ENCODE assay signal across 8 cellular contexts in genomic region chr14:52729585-52729924, GRCh38. TPM values are rescaled to one million over a fixed set of nuclear protein-coding genes. Genes with fewer than 3 reads are reported as not detected.
DNase-seq lines count a peak whose midpoint lies in the region; ATAC-seq, FAIRE-seq and TF ChIP-seq lines count a peak whose summit lies in the region.

No MANE protein-coding gene starts in this region.

- no peak overlapping the region for H3K27ac ChIP-seq in MM.1S (ENCODE audit: low read length)
- H3K27ac ChIP-seq in duodenal mucosa (ENCODE audit: low read depth, low read length): peak overlapping the region; percentile 50
- H3K27ac ChIP-seq in neural progenitor cell: no peak overlapping the region

- TF ChIP-seq CTCF in BJ (IDR thresholded peaks at IDR 0.05; ENCODE audit: insufficient read depth, low read depth, low read length) (no peak), MM.1S (IDR thresholded peaks at IDR 0.05; ENCODE audit: low read length) (no peak), neural progenitor cell (IDR thresholded peaks at IDR 0.05) (no peak)

- TF ChIP-seq POLR2A in GM12891 (IDR thresholded peaks at IDR 0.05; ENCODE audit: low read depth, low read length): no peak

- H3K27me3 ChIP-seq in BJ (ENCODE audit: control insufficient read depth, insufficient read depth, low read length): no peaks in the 10 kb centered on the region
- no peaks in the 10 kb centered on the region for H3K27me3 ChIP-seq in MM.1S (replicated peaks; ENCODE audit: insufficient read depth, low read length)
- H3K27me3 ChIP-seq in duodenal mucosa (ENCODE audit: control insufficient read depth in 1 of 2, insufficient read depth in 2 of 2, low read length in 2 of 2): no peaks in the 10 kb centered on the region
- no peaks in the 10 kb centered on the region for H3K27me3 ChIP-seq in neural progenitor cell

- no peaks in the 10 kb centered on the region for H3K9me2 ChIP-seq in MM.1S (replicated peaks; ENCODE audit: insufficient read depth, low read length)

- H3K36me3 Mint-ChIP-seq in neural progenitor cell: peaks cover 27% of the 10 kb centered on the region

- no peak for ATAC-seq in HG03342 (IDR thresholded peaks at IDR 0.05; ENCODE audit: unreplicated experiment)

- H4K20me1 ChIP-seq in MM.1S (ENCODE audit: insufficient read depth, low read length): no peaks in the 10 kb centered on the region
- H4K20me1 ChIP-seq in neural progenitor cell (ENCODE audit: low read depth): no peaks in the 10 kb centered on the region

- H3K9ac ChIP-seq in MM.1S (ENCODE audit: low read length): no peak overlapping the region
- peak overlapping the region in 1 of 2 donors; percentile 43 for H3K9ac ChIP-seq in duodenal mucosa (ENCODE audit: low read depth in 1 of 2, low read length in 2 of 2)
- no peak overlapping the region for H3K9ac ChIP-seq in neural progenitor cell

- H3F3A ChIP-seq in MM.1S (ENCODE audit: insufficient read depth, low read length) (peaks cover 7% of the 10 kb centered on the region), neural progenitor cell (ENCODE audit: low read depth) (peaks cover 43% of the 10 kb centered on the region)

- no peak for DNase-seq in BJ (ENCODE audit: low read depth)
- DNase-seq in MM.1S: no peak
- DNase-seq in neural progenitor cell (ENCODE audit: low spot score): no peak
- no peak for DNase-seq in NCI-H1694 treated with DMSO at 0.1 percent for 48 hours (lab: John Stamatoyannopoulos, UW)
- DNase-seq in stimulated activated CD4-positive, alpha-beta T cell treated with anti-CD3 and anti-CD28 coated beads, Interleukin-12 subunit alpha, Interleukin-12 subunit beta, amount 100 ng/mL, for 4 hours: no peak
- DNase-seq in GM12891 (ENCODE audit: insufficient read length, low spot score): no peak

- CTCF ChIA-PET in BJ (lab: Yijun Ruan, JAX): interaction anchor here (0.6 kb wide), 1 partner anchor 43 kb away, joined by 3 read pairs; no protein-coding TSS in a partner anchor

- H3K4me1 Mint-ChIP-seq in neural progenitor cell: peaks cover 12% of the 10 kb centered on the region

- peaks cover 32% of the 10 kb centered on the region for H3K79me2 ChIP-seq in MM.1S (ENCODE audit: low read length)
- peaks cover 56% of the 10 kb centered on the region for H3K79me2 ChIP-seq in neural progenitor cell (ENCODE audit: low read depth)

- no peak overlapping the region for H3K27ac Mint-ChIP-seq in neural progenitor cell

- H3K27me3 Mint-ChIP-seq in neural progenitor cell (ENCODE audit: insufficient read depth, low read depth): peaks cover 4% of the 10 kb centered on the region

- POLR2A ChIA-PET in BJ (lab: Charles Lee): interaction anchor here (0.6 to 0.8 kb wide), 3 partner anchors 105 to 367 kb away, joined by 3 to 4 read pairs (median 4); no protein-coding TSS in a partner anchor

- H3K4me1 ChIP-seq in MM.1S (ENCODE audit: low read length): peaks cover 10% of the 10 kb centered on the region; the same call in 1 of the 2 replicates
- peaks cover 0 to 3% of the 10 kb centered on the region in 2 donors for H3K4me1 ChIP-seq in duodenal mucosa (ENCODE audit: control insufficient read depth in 1 of 2, insufficient read depth in 2 of 2, low read length in 2 of 2)
- H3K4me1 ChIP-seq in neural progenitor cell: peaks cover 14% of the 10 kb centered on the region

- no peaks in the 10 kb centered on the region for H3K9me3 ChIP-seq in MM.1S (replicated peaks; ENCODE audit: insufficient read depth, low read length)
- H3K9me3 ChIP-seq in duodenal mucosa (ENCODE audit: control insufficient read depth in 1 of 2, low read length in 2 of 2): no peaks in the 10 kb centered on the region
- H3K9me3 ChIP-seq in neural progenitor cell (ENCODE audit: low read depth): no peaks in the 10 kb centered on the region

- FAIRE-seq in GM12891 (lab: Jason Lieb, UNC): no peak

- H3K4me2 ChIP-seq in MM.1S (ENCODE audit: low read depth, low read length): peak overlapping the region; percentile 43; the same call in 1 of the 2 replicates
- peak overlapping the region; percentile 61 for H3K4me2 ChIP-seq in neural progenitor cell

- H2AFZ ChIP-seq in MM.1S (ENCODE audit: low read length) (no peak overlapping the region), neural progenitor cell (replicated peaks) (no peak overlapping the region)

- peak overlapping the region; percentile 29 for H3K4me3 ChIP-seq in BJ (ENCODE audit: low read depth, low read length)
- no peak overlapping the region; the same call in 1 of the 2 replicates for H3K4me3 ChIP-seq in MM.1S (ENCODE audit: low read length)
- H3K4me3 ChIP-seq in duodenal mucosa (ENCODE audit: low read depth in 1 of 2, low read length in 2 of 2): peak overlapping the region; percentile 69 to 71
- H3K4me3 ChIP-seq in neural progenitor cell: peak overlapping the region; percentile 37

- peaks cover 2% of the 10 kb centered on the region for H3K9me3 Mint-ChIP-seq in neural progenitor cell

- peaks cover 2% of the 10 kb centered on the region for H3K36me3 ChIP-seq in BJ (ENCODE audit: control insufficient read depth, insufficient read depth, low read length)
- peaks cover 3% of the 10 kb centered on the region; the same call in 1 of the 2 replicates for H3K36me3 ChIP-seq in MM.1S (replicated peaks; ENCODE audit: insufficient read depth, low read length)
- peaks cover 5 to 27% of the 10 kb centered on the region in 2 donors for H3K36me3 ChIP-seq in duodenal mucosa (ENCODE audit: control insufficient read depth in 1 of 2, insufficient read depth in 2 of 2, low read length in 2 of 2)
- peaks cover 14% of the 10 kb centered on the region for H3K36me3 ChIP-seq in neural progenitor cell

- H3K4me3 Mint-ChIP-seq in neural progenitor cell: peak overlapping the region; percentile 98

TF ChIP-seq in GM12891, 5 proteins besides CTCF, POLR2A, EP300 and RAD21:
- TF ChIP-seq POU2F2 (IDR thresholded peaks at IDR 0.05; ENCODE audit: low read depth, low read length) (no peak), PAX5 (IDR thresholded peaks at IDR 0.05; ENCODE audit: insufficient read depth, low read length, severe bottlenecking) (no peak), POLR2AphosphoS5 (IDR thresholded peaks at IDR 0.05; ENCODE audit: low read depth, low read length) (no peak), TAF1 (IDR thresholded peaks at IDR 0.05; ENCODE audit: low read depth, low read length) (no peak), SPI1 (IDR thresholded peaks at IDR 0.05; ENCODE audit: low read depth, low read length) (no peak)

RNA-seq across cellular contexts. Expression of gene STYX, which starts 0.4 kb away (rescaled TPM):
- 4.0 and 7.9 TPM in 2 replicates for polyA plus RNA-seq in BJ (2011; rRNA removed)
- 4.9 and 5.6 TPM in 2 replicates for polyA minus RNA-seq in BJ (2011; rRNA and poly(A)+ RNA removed)
- total RNA-seq in neural progenitor cell (ENCODE audit: low replicate concordance): 33.6 and 55.7 TPM in 2 replicates
- 4.3 TPM for polyA plus RNA-seq in GM12891 (2012; ENCODE audit: low read depth, missing spikeins)

RNA-seq across cellular contexts. Expression of gene PSMC6, which starts 22.6 kb away (rescaled TPM):
- polyA plus RNA-seq in BJ (2011; rRNA removed): 28.5 and 87.8 TPM in 2 replicates
- 22.5 and 27.6 TPM in 2 replicates for polyA minus RNA-seq in BJ (2011; rRNA and poly(A)+ RNA removed)
- 132 and 265 TPM in 2 replicates for total RNA-seq in neural progenitor cell (ENCODE audit: low replicate concordance)
- polyA plus RNA-seq in GM12891 (2012; ENCODE audit: low read depth, missing spikeins): 57.4 TPM

RNA-seq across cellular contexts. Expression of gene ERO1A, which starts 34.2 kb away (rescaled TPM):
- polyA plus RNA-seq in BJ (2011; rRNA removed): 21.0 and 34.2 TPM in 2 replicates
- 6.5 and 7.0 TPM in 2 replicates for polyA minus RNA-seq in BJ (2011; rRNA and poly(A)+ RNA removed)
- total RNA-seq in neural progenitor cell (ENCODE audit: low replicate concordance): 41.1 and 54.1 TPM in 2 replicates
- polyA plus RNA-seq in GM12891 (2012; ENCODE audit: low read depth, missing spikeins): 26.7 TPM
